Comparison of ENCODE assay signal across 24 cellular contexts in genomic region chr16:86899757-86900156, GRCh38.
A peak's percentile ranks its signal among the peaks of the same experiment; 100 is the strongest.
DNase-seq lines count a peak whose midpoint lies in the region; ATAC-seq and TF ChIP-seq lines count a peak whose summit lies in the region.
"Had no signal": no experiment of that assay in that cellular context is flagged by ENCODE, and none has a peak within 500 bp of the region (broad histone marks: within the 10 kb centered on the region; RNA-seq: fewer than 3 reads in every experiment).

No MANE protein-coding gene starts in this region.

- intact Hi-C loops in activated T-helper 2 cell treated with anti-CD3 and anti-CD28 coated beads, Interferon-gamma antibody, Interleukin-2, Interleukin-4, amounts not matched to agents 10 μg/mL and 5 μg/mL and 100 μg/mL, durations not matched to agents 14 hours and 24 hours and 36 hours (cut with micrococcal nuclease), result no loop called here

- POLR2A ChIA-PET in SK-N-SH (lab: Yijun Ruan, JAX), result no interaction called here

- 28% methylated on average over 4 of the region's 4 CpGs for WGBS in SK-N-SH (ENCODE audit: low lambda C conversion rate)
- 65% methylated on average over 4 of the region's 4 CpGs for WGBS in smooth muscle cell (ENCODE audit: low lambda C conversion rate)

- CTCF ChIA-PET in SK-N-SH (lab: Yijun Ruan, JAX), result no interaction called here

- peak in 1 of 2 experiments; percentile 70; a peak in 2 of 4 replicates for TF ChIP-seq EP300 in SK-N-SH (IDR thresholded peaks at IDR 0.05; ENCODE audit: borderline replicate concordance in 1 of 2, low read depth in 1 of 2, low read length in 1 of 2)

- DNase-seq in SK-N-SH, result no peak
- DNase-seq in activated T-helper 2 cell treated with anti-CD3 and anti-CD28 coated beads, Interferon-gamma antibody, Interleukin-2, Interleukin-4, amounts not matched to agents 10 μg/mL and 5 μg/mL and 100 μg/mL, durations not matched to agents 14 hours and 24 hours and 36 hours (ENCODE audit: low spot score), result no peak
- DNase-seq in epithelial cell of esophagus (ENCODE audit: low read depth), result peak; percentile 95
- DNase-seq in smooth muscle cell (lab: John Stamatoyannopoulos, UW; ENCODE audit: unreplicated experiment), result no peak
- no peak for DNase-seq in NCI-H1436 (lab: John Stamatoyannopoulos, UW)
- no peak for DNase-seq in nephron progenitor cell
- DNase-seq: activated CD4-positive, alpha-beta memory T cell treated with anti-CD3 and anti-CD28 coated beads, Interleukin-2, amount 10 ng/mL, durations not matched to agents 7 days and 5 days; activated naive CD4-positive, alpha-beta T cell treated with anti-CD3 and anti-CD28 coated beads for 36 hours; activated T-cell treated with anti-CD3 and anti-CD28 coated beads, Interleukin-2, amount 50 U/mL, for 1 hour; esophagus squamous epithelium; MG63; NCI-H187 treated with DMSO at 0.1 percent for 48 hours; NCI-H446 treated with DMSO at 0.1 percent for 48 hours; Right ventricle myocardium superior; stimulated activated CD4-positive, alpha-beta T cell treated with anti-CD3 and anti-CD28 coated beads, Interleukin-12 subunit alpha, Interleukin-12 subunit beta, amount 100 ng/mL, for 4 hours had no signal

- H3F3A ChIP-seq in SK-N-SH (replicated peaks; ENCODE audit: insufficient read depth), result no peaks in the 10 kb centered on the region
- no peaks in the 10 kb centered on the region for H3F3A ChIP-seq in smooth muscle cell (ENCODE audit: low read depth)

- H3K36me3 ChIP-seq in SK-N-SH (replicated peaks in 1 of 2; ENCODE audit: control insufficient read depth in 1 of 2, insufficient read depth in 2 of 2, low read length in 1 of 2) (no peaks in the 10 kb centered on the region), smooth muscle cell (ENCODE audit: low read depth) (no peaks in the 10 kb centered on the region)
- H3K36me3 ChIP-seq: BLaER1 treated with 17β-estradiol and CSF1 and Interleukin-3, amounts not matched to agents 10 nM and 100 nM; esophagus squamous epithelium; MG63 had no signal

- ATAC-seq in SK-N-SH treated with all-trans-retinoic acid at 6 μM for 48 hours, result no peak
- no peak for ATAC-seq in GM18858 (IDR thresholded peaks at IDR 0.05; ENCODE audit: unreplicated experiment)

- no peak overlapping the region for H3K9ac ChIP-seq in SK-N-SH
- no peak overlapping the region for H3K9ac ChIP-seq in smooth muscle cell (ENCODE audit: low read depth)
- H3K9ac ChIP-seq: BLaER1 treated with 17β-estradiol and CSF1 and Interleukin-3, amounts not matched to agents 10 nM and 100 nM had no signal

- H3K9me3 ChIP-seq in SK-N-SH (no peaks in the 10 kb centered on the region), smooth muscle cell (replicated peaks; ENCODE audit: low read depth) (no peaks in the 10 kb centered on the region)
- H3K9me3 ChIP-seq: BLaER1 treated with 17β-estradiol and CSF1 and Interleukin-3, amounts not matched to agents 10 nM and 100 nM; esophagus squamous epithelium; MG63 had no signal

- no peaks in the 10 kb centered on the region for H3K9me3 Mint-ChIP-seq in activated T-helper 2 cell treated with anti-CD3 and anti-CD28 coated beads, Interferon-gamma antibody, Interleukin-2, Interleukin-4, amounts not matched to agents 10 μg/mL and 5 μg/mL and 100 μg/mL, durations not matched to agents 14 hours and 24 hours and 36 hours
- H3K9me3 Mint-ChIP-seq in nephron progenitor cell, result peaks cover 9% of the 10 kb centered on the region
- H3K9me3 Mint-ChIP-seq: activated CD4-positive, alpha-beta memory T cell treated with anti-CD3 and anti-CD28 coated beads, Interleukin-2, amount 10 ng/mL, durations not matched to agents 7 days and 5 days; memory B cell; nephron; T-helper 1 cell treated with Interleukin-12 subunit alpha and Interleukin-12 subunit beta and Interleukin-4 antibody, amounts not matched to agents 30 μg/mL and 1 μg/mL, for 36 hours had no signal

- peaks cover 6% of the 10 kb centered on the region for H3K4me1 Mint-ChIP-seq in activated T-helper 2 cell treated with anti-CD3 and anti-CD28 coated beads, Interferon-gamma antibody, Interleukin-2, Interleukin-4, amounts not matched to agents 10 μg/mL and 5 μg/mL and 100 μg/mL, durations not matched to agents 14 hours and 24 hours and 36 hours (ENCODE audit: low read depth)
- H3K4me1 Mint-ChIP-seq in nephron progenitor cell, result peaks cover 68% of the 10 kb centered on the region
- H3K4me1 Mint-ChIP-seq: activated CD4-positive, alpha-beta memory T cell treated with anti-CD3 and anti-CD28 coated beads, Interleukin-2, amount 10 ng/mL, durations not matched to agents 7 days and 5 days; memory B cell had no signal

- TF ChIP-seq CTCF in SK-N-SH (IDR thresholded peaks at IDR 0.05) (no peak), epithelial cell of esophagus (IDR thresholded peaks at IDR 0.05; ENCODE audit: insufficient read depth, low read depth, low read length, missing control alignments) (no peak), smooth muscle cell (IDR thresholded peaks at IDR 0.05; ENCODE audit: borderline replicate concordance, insufficient read depth, poor library complexity, severe bottlenecking) (no peak), nephron progenitor cell (IDR thresholded peaks at IDR 0.05) (no peak)

- TF ChIP-seq RAD21 in SK-N-SH (IDR thresholded peaks at IDR 0.05; ENCODE audit: low read length), result no peak

- peak overlapping the region; percentile 0 for H3K27ac Mint-ChIP-seq in activated T-helper 2 cell treated with anti-CD3 and anti-CD28 coated beads, Interferon-gamma antibody, Interleukin-2, Interleukin-4, amounts not matched to agents 10 μg/mL and 5 μg/mL and 100 μg/mL, durations not matched to agents 14 hours and 24 hours and 36 hours
- H3K27ac Mint-ChIP-seq in nephron progenitor cell, result no peak overlapping the region
- H3K27ac Mint-ChIP-seq: activated CD4-positive, alpha-beta memory T cell treated with anti-CD3 and anti-CD28 coated beads, Interleukin-2, amount 10 ng/mL, durations not matched to agents 7 days and 5 days; activated naive CD4-positive, alpha-beta T cell treated with anti-CD3 and anti-CD28 coated beads for 36 hours; brain; memory B cell; nephron; T-helper 1 cell treated with Interleukin-12 subunit alpha and Interleukin-12 subunit beta and Interleukin-4 antibody, amounts not matched to agents 30 μg/mL and 1 μg/mL, for 36 hours had no signal

- H3K4me1 ChIP-seq in SK-N-SH (ENCODE audit: control insufficient read depth in 1 of 2, insufficient read depth in 2 of 2, low read depth in 1 of 2, low read length in 1 of 2) (peaks cover 0 to 10% of the 10 kb centered on the region in 2 experiments; a peak in 1 of 4 replicates), smooth muscle cell (ENCODE audit: low read depth) (peaks cover 9% of the 10 kb centered on the region)
- H3K4me1 ChIP-seq: BLaER1 treated with 17β-estradiol and CSF1 and Interleukin-3, amounts not matched to agents 10 nM and 100 nM; esophagus squamous epithelium had no signal

- no peaks in the 10 kb centered on the region for H3K36me3 Mint-ChIP-seq in activated T-helper 2 cell treated with anti-CD3 and anti-CD28 coated beads, Interferon-gamma antibody, Interleukin-2, Interleukin-4, amounts not matched to agents 10 μg/mL and 5 μg/mL and 100 μg/mL, durations not matched to agents 14 hours and 24 hours and 36 hours (ENCODE audit: low read depth)
- no peaks in the 10 kb centered on the region for H3K36me3 Mint-ChIP-seq in nephron progenitor cell (ENCODE audit: low read depth)
- H3K36me3 Mint-ChIP-seq: brain, memory B cell had no signal

- no peaks in the 10 kb centered on the region for H3K9me2 ChIP-seq in SK-N-SH

- H2AFZ ChIP-seq in SK-N-SH (ENCODE audit: low read depth) (no peak overlapping the region), smooth muscle cell (ENCODE audit: low read depth) (no peak overlapping the region)

- no peaks in the 10 kb centered on the region for H4K20me1 ChIP-seq in SK-N-SH (ENCODE audit: insufficient read depth)
- no peaks in the 10 kb centered on the region for H4K20me1 ChIP-seq in smooth muscle cell (ENCODE audit: low read depth)
- H4K20me1 ChIP-seq: BLaER1 treated with 17β-estradiol and CSF1 and Interleukin-3, amounts not matched to agents 10 nM and 100 nM had no signal

- H3K4me2 ChIP-seq in SK-N-SH (no peak overlapping the region), smooth muscle cell (no peak overlapping the region)
- H3K4me2 ChIP-seq: BLaER1 treated with 17β-estradiol and CSF1 and Interleukin-3, amounts not matched to agents 10 nM and 100 nM had no signal

- peaks cover 2% of the 10 kb centered on the region for H3K27me3 Mint-ChIP-seq in activated T-helper 2 cell treated with anti-CD3 and anti-CD28 coated beads, Interferon-gamma antibody, Interleukin-2, Interleukin-4, amounts not matched to agents 10 μg/mL and 5 μg/mL and 100 μg/mL, durations not matched to agents 14 hours and 24 hours and 36 hours (ENCODE audit: low read depth)
- H3K27me3 Mint-ChIP-seq in nephron progenitor cell (ENCODE audit: low read depth, poor library complexity), result peaks cover 36% of the 10 kb centered on the region
- H3K27me3 Mint-ChIP-seq: activated CD4-positive, alpha-beta memory T cell treated with anti-CD3 and anti-CD28 coated beads, Interleukin-2, amount 10 ng/mL, durations not matched to agents 7 days and 5 days had no signal

- no peak overlapping the region for H3K4me3 Mint-ChIP-seq in activated T-helper 2 cell treated with anti-CD3 and anti-CD28 coated beads, Interferon-gamma antibody, Interleukin-2, Interleukin-4, amounts not matched to agents 10 μg/mL and 5 μg/mL and 100 μg/mL, durations not matched to agents 14 hours and 24 hours and 36 hours (ENCODE audit: low read depth)
- no peak overlapping the region for H3K4me3 Mint-ChIP-seq in nephron progenitor cell
- H3K4me3 Mint-ChIP-seq: activated CD4-positive, alpha-beta memory T cell treated with anti-CD3 and anti-CD28 coated beads, Interleukin-2, amount 10 ng/mL, durations not matched to agents 7 days and 5 days; activated naive CD4-positive, alpha-beta T cell treated with anti-CD3 and anti-CD28 coated beads for 36 hours; brain; memory B cell; nephron; T-helper 1 cell treated with Interleukin-12 subunit alpha and Interleukin-12 subunit beta and Interleukin-4 antibody, amounts not matched to agents 30 μg/mL and 1 μg/mL, for 36 hours had no signal

- H3K27me3 ChIP-seq in SK-N-SH (ENCODE audit: insufficient read depth) (peaks cover 17% of the 10 kb centered on the region; the same call in 1 of the 2 replicates), smooth muscle cell (ENCODE audit: low read depth) (no peaks in the 10 kb centered on the region)
- H3K27me3 ChIP-seq: BLaER1 treated with 17β-estradiol and CSF1 and Interleukin-3, amounts not matched to agents 10 nM and 100 nM had no signal

- no peak overlapping the region; a peak in 2 of 4 replicates for H3K27ac ChIP-seq in SK-N-SH (ENCODE audit: low read depth in 2 of 2, low read length in 1 of 2)
- peak overlapping the region; percentile 8 for H3K27ac ChIP-seq in smooth muscle cell (ENCODE audit: low read depth)
- H3K27ac ChIP-seq: 22Rv1; BLaER1 treated with 17β-estradiol and CSF1 and Interleukin-3, amounts not matched to agents 10 nM and 100 nM; esophagus squamous epithelium; VCaP had no signal

- no peak overlapping the region for H3K4me3 ChIP-seq in SK-N-SH (ENCODE audit: low read depth in 2 of 2, low read length in 1 of 2)
- H3K4me3 ChIP-seq in epithelial cell of esophagus (ENCODE audit: low read length), result no peak overlapping the region
- H3K4me3 ChIP-seq in smooth muscle cell, result no peak overlapping the region
- H3K4me3 ChIP-seq: BLaER1 treated with 17β-estradiol and CSF1 and Interleukin-3, amounts not matched to agents 10 nM and 100 nM; esophagus squamous epithelium; MG63 had no signal

- no peaks in the 10 kb centered on the region for H3K79me2 ChIP-seq in SK-N-SH (ENCODE audit: insufficient read depth)
- H3K79me2 ChIP-seq in smooth muscle cell (ENCODE audit: low read depth), result no peaks in the 10 kb centered on the region
